21 cellular contexts compared by ENCODE assay signal in the genomic region with DNA sequence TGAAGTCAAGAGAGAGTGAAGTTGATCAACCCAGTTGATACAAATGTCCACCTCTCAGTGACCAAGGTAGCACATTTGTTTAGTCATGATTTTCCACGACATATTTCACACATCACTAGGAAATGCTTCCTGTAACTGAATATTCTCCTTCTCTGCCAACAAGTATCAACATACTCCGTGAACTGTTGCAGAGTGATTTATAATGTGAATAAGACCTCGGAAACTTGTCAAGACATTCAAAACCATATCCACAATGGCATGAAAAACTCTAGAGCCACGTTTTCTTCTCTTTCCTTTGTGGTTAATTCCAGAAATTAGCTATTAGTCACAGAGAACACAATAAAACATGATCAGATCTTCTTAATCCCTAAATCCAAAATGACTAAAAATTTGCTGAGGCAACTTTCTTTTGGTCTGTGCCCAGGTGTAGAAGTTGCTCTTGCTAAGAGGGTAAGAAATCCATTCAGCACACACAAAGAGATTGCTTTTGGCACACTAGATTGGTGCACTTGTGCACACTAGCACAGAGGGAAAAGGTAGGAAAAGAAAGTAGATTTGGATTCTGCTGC.
A peak's percentile ranks its signal among the peaks of the same experiment; 100 is the strongest.
DNase-seq lines count a peak whose midpoint lies in the region; ATAC-seq, FAIRE-seq and TF ChIP-seq lines count a peak whose summit lies in the region.
"Had no signal": no experiment of that assay in that cellular context is flagged by ENCODE, and none has a peak within 500 bp of the region (broad histone marks: within the 10 kb centered on the region; RNA-seq: fewer than 3 reads in every experiment).

No MANE protein-coding gene starts in this region.

- no peaks in the 10 kb centered on the region for H3K9me3 ChIP-seq in astrocyte (ENCODE audit: insufficient read depth, low read depth, low read length)
- H3K9me3 ChIP-seq: SJCRH30 had no signal

- H3K27me3 ChIP-seq in astrocyte (ENCODE audit: insufficient read depth, low read length), result no peaks in the 10 kb centered on the region
- H3K27me3 ChIP-seq: BLaER1 treated with 17β-estradiol and CSF1 and Interleukin-3, amounts not matched to agents 10 nM and 100 nM; SJCRH30 had no signal

- no peaks in the 10 kb centered on the region for H3K36me3 ChIP-seq in astrocyte (ENCODE audit: insufficient read depth, low read length)
- H3K36me3 ChIP-seq: BLaER1 treated with 17β-estradiol and CSF1 and Interleukin-3, amounts not matched to agents 10 nM and 100 nM; SJCRH30 had no signal

- H3K36me3 Mint-ChIP-seq in astrocyte (ENCODE audit: low read depth, unreplicated experiment), result no peaks in the 10 kb centered on the region
- H3K36me3 Mint-ChIP-seq: CD8-positive, alpha-beta memory T cell had no signal

- intact Hi-C loops in Right ventricle myocardium superior (cut with DNase I), result no loop called here

- H2AFZ ChIP-seq in astrocyte (ENCODE audit: low read depth, low read length), result no peak overlapping the region

- no peak for FAIRE-seq in astrocyte (lab: Jason Lieb, UNC)
- FAIRE-seq: GM12891, GM19239 had no signal

- no peaks in the 10 kb centered on the region for H3K27me3 Mint-ChIP-seq in astrocyte (ENCODE audit: low read depth, unreplicated experiment)

- DNase-seq in astrocyte (ENCODE audit: low read depth) (peak; percentile 60), fibroblast of gingiva (ENCODE audit: low read depth) (peak; percentile 14), myocyte (ENCODE audit: low read depth) (peak; percentile 46), Right ventricle myocardium superior (no peak), activated gamma-delta T cell (lab: John Stamatoyannopoulos, UW) (no peak)
- DNase-seq: CD8-positive, alpha-beta memory T cell; DMS53; EL; KBM-7; NCI-H1417; NCI-H187; NCI-H2107; NCI-H510A treated with DMSO at 0.1 percent for 48 hours; NCI-H774; SJCRH30 had no signal

- H3K4me3 ChIP-seq in astrocyte (ENCODE audit: insufficient read depth, low read depth, low read length), result no peak overlapping the region
- H3K4me3 ChIP-seq: BLaER1 treated with 17β-estradiol and CSF1 and Interleukin-3, amounts not matched to agents 10 nM and 100 nM; GM23338; SJCRH30 had no signal

- no peak for TF ChIP-seq CTCF in astrocyte (IDR thresholded peaks at IDR 0.05; ENCODE audit: insufficient read depth, low read depth, low read length)

- H3K9me3 Mint-ChIP-seq in astrocyte (ENCODE audit: unreplicated experiment), result no peaks in the 10 kb centered on the region
- H3K9me3 Mint-ChIP-seq: CD8-positive, alpha-beta memory T cell; GM23338 had no signal

- H4K20me1 ChIP-seq in astrocyte (ENCODE audit: insufficient read depth, low read length), result no peaks in the 10 kb centered on the region
- H4K20me1 ChIP-seq: BLaER1 treated with 17β-estradiol and CSF1 and Interleukin-3, amounts not matched to agents 10 nM and 100 nM had no signal

- no peak overlapping the region for H3K4me2 ChIP-seq in astrocyte (ENCODE audit: low read length)
- H3K4me2 ChIP-seq: BLaER1 treated with 17β-estradiol and CSF1 and Interleukin-3, amounts not matched to agents 10 nM and 100 nM; GM23338 had no signal

- H3K27ac ChIP-seq in astrocyte (ENCODE audit: low read depth, low read length) (no peak overlapping the region), temporal lobe (ENCODE audit: low read depth, low read length) (peak overlapping the region; percentile 24)
- H3K27ac ChIP-seq: BLaER1 treated with 17β-estradiol and CSF1 and Interleukin-3, amounts not matched to agents 10 nM and 100 nM; SJCRH30 had no signal

- ATAC-seq in Right ventricle myocardium superior (ENCODE audit: poor library complexity), result no peak
- ATAC-seq in GM21360 (IDR thresholded peaks at IDR 0.05; ENCODE audit: unreplicated experiment), result no peak
- ATAC-seq: GM23338 had no signal

- H3K27ac Mint-ChIP-seq in astrocyte (ENCODE audit: unreplicated experiment), result no peak overlapping the region
- H3K27ac Mint-ChIP-seq: GM23338 had no signal

- no peaks in the 10 kb centered on the region for H3K4me1 ChIP-seq in astrocyte (ENCODE audit: insufficient read depth, low read length)
- H3K4me1 ChIP-seq: BLaER1 treated with 17β-estradiol and CSF1 and Interleukin-3, amounts not matched to agents 10 nM and 100 nM; SJCRH30 had no signal

- no peaks in the 10 kb centered on the region for H3K79me2 ChIP-seq in astrocyte (ENCODE audit: insufficient read depth, low read length)

- H3K4me1 Mint-ChIP-seq in astrocyte (ENCODE audit: low read depth, unreplicated experiment), result peaks cover 2% of the 10 kb centered on the region
- H3K4me1 Mint-ChIP-seq: CD8-positive, alpha-beta memory T cell had no signal

- H3K9ac ChIP-seq in astrocyte (ENCODE audit: low read length), result no peak overlapping the region
- H3K9ac ChIP-seq: BLaER1 treated with 17β-estradiol and CSF1 and Interleukin-3, amounts not matched to agents 10 nM and 100 nM had no signal

- H3K4me3 Mint-ChIP-seq in astrocyte (ENCODE audit: unreplicated experiment), result no peak overlapping the region
- H3K4me3 Mint-ChIP-seq: CD8-positive, alpha-beta memory T cell; GM23338 had no signal

Comparison
In these comparisons a context has a peak if more than half of its experiments do, and no peak if none do; other contexts are left out.
1. DNase-seq: peak in astrocyte (single experiment), fibroblast of gingiva (single experiment) and myocyte (single experiment); none in Right ventricle myocardium superior (single experiment) and activated gamma-delta T cell (single experiment).